Comparison of ENCODE assay signal across 8 cellular contexts in the genomic region with DNA sequence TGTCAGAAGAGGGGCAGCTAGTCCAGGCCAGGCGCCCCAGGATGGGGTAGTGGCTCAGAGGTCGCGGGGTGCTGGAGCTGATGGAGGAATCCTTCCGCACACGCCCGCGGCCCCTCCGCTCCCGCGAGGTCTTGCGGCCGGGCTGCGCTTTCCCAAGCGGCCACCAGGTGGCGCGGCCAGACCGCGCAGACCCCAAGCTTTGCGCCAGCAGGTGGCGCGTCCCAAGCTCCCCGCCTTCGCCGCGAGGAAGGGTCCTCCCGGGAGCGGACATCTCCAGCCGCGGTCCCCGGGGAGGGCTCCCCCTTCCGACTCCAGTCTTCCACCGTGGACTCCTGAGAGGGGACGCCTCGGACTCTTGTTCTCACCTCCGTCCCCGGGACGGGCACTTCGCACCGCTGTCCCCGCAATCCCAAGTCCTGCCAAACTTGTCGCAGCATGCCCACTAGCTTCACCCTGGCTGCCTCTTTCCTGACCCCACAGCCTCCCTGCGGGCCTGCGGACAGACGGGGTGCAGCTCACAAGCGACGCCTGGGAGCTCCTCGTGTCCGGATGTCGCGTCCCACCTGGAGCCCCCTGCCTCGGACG. TPM values are rescaled to one million over a fixed set of nuclear protein-coding genes. Genes with fewer than 3 reads are reported as not detected.
DNase-seq lines count a peak whose midpoint lies in the region; ATAC-seq and TF ChIP-seq lines count a peak whose summit lies in the region.

No MANE protein-coding gene starts in this region.

- H3K9me3 ChIP-seq in PC-9 (ENCODE audit: insufficient read depth, low read depth) (no peaks in the 10 kb centered on the region), neural cell (ENCODE audit: low read length) (peaks cover 3% of the 10 kb centered on the region)

- H3K79me2 ChIP-seq in PC-9 (ENCODE audit: low read depth) (no peaks in the 10 kb centered on the region), neural cell (replicated peaks; ENCODE audit: insufficient read depth, low read length) (no peaks in the 10 kb centered on the region)

- no peaks in the 10 kb centered on the region for H3K27me3 ChIP-seq in PC-9 (ENCODE audit: insufficient read depth, low read depth)
- H3K27me3 ChIP-seq in neural cell (ENCODE audit: insufficient read depth, low read depth, low read length): peaks cover 26% of the 10 kb centered on the region

- no peak for TF ChIP-seq EP300 in neural cell (conservative IDR thresholded peaks at IDR 0.05; ENCODE audit: poor library complexity, severe bottlenecking)

- peak; percentile 100 for TF ChIP-seq CTCF in C4-2B (conservative IDR thresholded peaks at IDR 0.05)
- TF ChIP-seq CTCF in PC-9 (conservative IDR thresholded peaks at IDR 0.05): peak; percentile 90
- peak; percentile 98 for TF ChIP-seq CTCF in fibroblast of the aortic adventitia (IDR thresholded peaks at IDR 0.05; ENCODE audit: insufficient read depth, low read length)
- peak; percentile 100 for TF ChIP-seq CTCF in neural cell (IDR thresholded peaks at IDR 0.05; ENCODE audit: poor library complexity, severe bottlenecking)

- peaks cover 3% of the 10 kb centered on the region; the same call in 1 of the 2 replicates for H3F3A ChIP-seq in PC-9 (ENCODE audit: insufficient read depth, low read depth)
- no peaks in the 10 kb centered on the region for H3F3A ChIP-seq in neural cell (ENCODE audit: insufficient read depth, low read length, poor library complexity, severe bottlenecking)

- H3K36me3 ChIP-seq in PC-9 (ENCODE audit: low read depth) (no peaks in the 10 kb centered on the region), neural cell (ENCODE audit: insufficient read depth, low read length) (no peaks in the 10 kb centered on the region)

- H3K4me2 ChIP-seq in PC-9 (peak overlapping the region; percentile 64), neural cell (ENCODE audit: low read length) (peak overlapping the region; percentile 73)

- H3K4me1 ChIP-seq in PC-9 (replicated peaks; ENCODE audit: insufficient read depth): peaks cover 7% of the 10 kb centered on the region; the same call in 1 of the 2 replicates

- H2AFZ ChIP-seq in PC-9 (no peak overlapping the region; the same call in 1 of the 2 replicates), neural cell (ENCODE audit: low read depth, low read length) (no peak overlapping the region)

- H3K9me2 ChIP-seq in PC-9 (ENCODE audit: insufficient read depth): no peaks in the 10 kb centered on the region
- no peaks in the 10 kb centered on the region for H3K9me2 ChIP-seq in neural cell (ENCODE audit: insufficient read depth, low read length)

- intact Hi-C loops in PC-9 (cut with micrococcal nuclease; ENCODE audit: unreplicated experiment): loop anchor here (1.0 to 5.0 kb wide), 2 partner anchors 104 to 226 kb away; no protein-coding TSS in a partner anchor

- POLR2A ChIA-PET in PC-9 (lab: Charles Lee; ENCODE audit: unreplicated experiment): no interaction called here

- H3K9ac ChIP-seq in neural cell (ENCODE audit: low read length): peak overlapping the region; percentile 49

- BruUV-seq in PC-9 (replicated peaks; lab: Mats Ljungman, UMichigan): no TSS peak

- CTCF ChIA-PET in PC-9 (lab: Charles Lee): interaction anchor here (0.7 to 1.4 kb wide), 3 partner anchors 103 to 213 kb away, joined by 3 to 5 read pairs (median 3); no protein-coding TSS in a partner anchor

- peak; percentile 84 for ATAC-seq in HG03460 (IDR thresholded peaks at IDR 0.05; ENCODE audit: unreplicated experiment)
- ATAC-seq in stimulated activated naive CD8-positive, alpha-beta T cell treated with anti-CD3 and anti-CD28 coated beads, Interleukin-15, Interleukin-2, amounts not matched to agents 100 U/mL and 50 U/mL, for 24 hours: peak; percentile 80

- DNase-seq in GM19240 (ENCODE audit: insufficient read length, low spot score): peak; percentile 80
- peak in 1 of 2 experiments; percentile 40 for DNase-seq in PC-9
- DNase-seq in activated T-helper 1 cell treated with anti-CD3 and anti-CD28 coated beads, Interleukin-2, amount 50 U/mL, for 16 hours (ENCODE audit: low read depth in 1 of 2, low spot score in 1 of 2): peak; percentile 49
- DNase-seq in fibroblast of the aortic adventitia (ENCODE audit: low read depth): peak; percentile 70
- peak; percentile 81 for DNase-seq in stimulated activated naive CD8-positive, alpha-beta T cell treated with anti-CD3 and anti-CD28 coated beads, Interleukin-15, Interleukin-2, amounts not matched to agents 100 U/mL and 50 U/mL, for 24 hours

- H3K4me3 ChIP-seq in PC-9 (peak overlapping the region; percentile 26; the same call in 1 of the 2 replicates), fibroblast of the aortic adventitia (ENCODE audit: low read depth, low read length) (peak overlapping the region; percentile 70), neural cell (ENCODE audit: low read length) (peak overlapping the region; percentile 69)

- H4K20me1 ChIP-seq in PC-9 (ENCODE audit: insufficient read depth): no peaks in the 10 kb centered on the region
- no peaks in the 10 kb centered on the region for H4K20me1 ChIP-seq in neural cell (ENCODE audit: insufficient read depth)

- H3K27ac ChIP-seq in C4-2B: no peak overlapping the region; the same call in 1 of the 2 replicates
- no peak overlapping the region for H3K27ac ChIP-seq in PC-9
- H3K27ac ChIP-seq in neural cell (ENCODE audit: low read length): no peak overlapping the region

- peak; percentile 97 for TF ChIP-seq RAD21 in neural cell (conservative IDR thresholded peaks at IDR 0.05)

TF ChIP-seq in neural cell, 6 proteins besides CTCF, POLR2A, EP300 and RAD21:
- no peak for TF ChIP-seq TAF1 (IDR thresholded peaks at IDR 0.05; ENCODE audit: low read depth)
- TF ChIP-seq SMC3 (conservative IDR thresholded peaks at IDR 0.05; ENCODE audit: poor library complexity): peak; percentile 100
- peak; percentile 39 for TF ChIP-seq MXI1 (conservative IDR thresholded peaks at IDR 0.05; ENCODE audit: poor library complexity, severe bottlenecking)
- TF ChIP-seq, protein P1, sequence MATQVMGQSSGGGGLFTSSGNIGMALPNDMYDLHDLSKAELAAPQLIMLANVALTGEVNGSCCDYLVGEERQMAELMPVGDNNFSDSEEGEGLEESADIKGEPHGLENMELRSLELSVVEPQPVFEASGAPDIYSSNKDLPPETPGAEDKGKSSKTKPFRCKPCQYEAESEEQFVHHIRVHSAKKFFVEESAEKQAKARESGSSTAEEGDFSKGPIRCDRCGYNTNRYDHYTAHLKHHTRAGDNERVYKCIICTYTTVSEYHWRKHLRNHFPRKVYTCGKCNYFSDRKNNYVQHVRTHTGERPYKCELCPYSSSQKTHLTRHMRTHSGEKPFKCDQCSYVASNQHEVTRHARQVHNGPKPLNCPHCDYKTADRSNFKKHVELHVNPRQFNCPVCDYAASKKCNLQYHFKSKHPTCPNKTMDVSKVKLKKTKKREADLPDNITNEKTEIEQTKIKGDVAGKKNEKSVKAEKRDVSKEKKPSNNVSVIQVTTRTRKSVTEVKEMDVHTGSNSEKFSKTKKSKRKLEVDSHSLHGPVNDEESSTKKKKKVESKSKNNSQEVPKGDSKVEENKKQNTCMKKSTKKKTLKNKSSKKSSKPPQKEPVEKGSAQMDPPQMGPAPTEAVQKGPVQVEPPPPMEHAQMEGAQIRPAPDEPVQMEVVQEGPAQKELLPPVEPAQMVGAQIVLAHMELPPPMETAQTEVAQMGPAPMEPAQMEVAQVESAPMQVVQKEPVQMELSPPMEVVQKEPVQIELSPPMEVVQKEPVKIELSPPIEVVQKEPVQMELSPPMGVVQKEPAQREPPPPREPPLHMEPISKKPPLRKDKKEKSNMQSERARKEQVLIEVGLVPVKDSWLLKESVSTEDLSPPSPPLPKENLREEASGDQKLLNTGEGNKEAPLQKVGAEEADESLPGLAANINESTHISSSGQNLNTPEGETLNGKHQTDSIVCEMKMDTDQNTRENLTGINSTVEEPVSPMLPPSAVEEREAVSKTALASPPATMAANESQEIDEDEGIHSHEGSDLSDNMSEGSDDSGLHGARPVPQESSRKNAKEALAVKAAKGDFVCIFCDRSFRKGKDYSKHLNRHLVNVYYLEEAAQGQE (IDR thresholded peaks at IDR 0.05; ENCODE audit: borderline replicate concordance): no peak
TF ChIP-seq in neural cell: peak in this region for 2.

RNA-seq across cellular contexts. Expression of gene KCNK18, which starts 19.4 kb away (rescaled TPM):
- total RNA-seq in PC-9 (2021) (not detected in 2 replicates), fibroblast of the aortic adventitia (ENCODE audit: low replicate concordance) (not detected in 2 replicates)
- not detected in 2 replicates for polyA plus RNA-seq in neural cell
- not detected in 2 replicates for polyA minus RNA-seq in neural cell

RNA-seq across cellular contexts. Expression of gene SLC18A2, which starts 24.2 kb away (rescaled TPM):
- total RNA-seq in PC-9 (2021) (not detected in 2 replicates), fibroblast of the aortic adventitia (ENCODE audit: low replicate concordance) (under 0.01 TPM in 1 of 2 replicates, not detected in the other)
- 0.05 and 0.24 TPM in 2 replicates for polyA plus RNA-seq in neural cell
- polyA minus RNA-seq in neural cell: not detected in 2 replicates
